29 cellular contexts compared by ENCODE assay signal in genomic region chr3:177981576-177981975, GRCh38.
DNase-seq lines count a peak whose midpoint lies in the region; ATAC-seq and TF ChIP-seq lines count a peak whose summit lies in the region.
"Had no signal": no experiment of that assay in that cellular context is flagged by ENCODE, and none has a peak within 500 bp of the region (broad histone marks: within the 10 kb centered on the region; RNA-seq: fewer than 3 reads in every experiment).

No MANE protein-coding gene starts in this region.

- no peak overlapping the region for H3K9ac ChIP-seq in PC-3 (ENCODE audit: low read length)

- CTCF ChIA-PET in activated naive CD4-positive, alpha-beta T cell treated with anti-CD3 and anti-CD28 coated beads for 36 hours (lab: Charles Lee), result interaction anchor here (0.8 kb wide), 1 partner anchor 9 kb away, joined by 3 read pairs; no protein-coding TSS in a partner anchor
- CTCF ChIA-PET in PC-3 (lab: Charles Lee), result no interaction called here

- POLR2A ChIA-PET in PC-3 (lab: Charles Lee; ENCODE audit: unreplicated experiment), result no interaction called here

- no peaks in the 10 kb centered on the region for H3K27me3 Mint-ChIP-seq in activated naive CD4-positive, alpha-beta T cell treated with anti-CD3 and anti-CD28 coated beads for 36 hours (ENCODE audit: low read depth)
- H3K27me3 Mint-ChIP-seq: CD4-positive, alpha-beta T cell had no signal

- no TSS peak for BruUV-seq in PC-3 (replicated peaks; lab: Mats Ljungman, UMichigan)

- no peak for TF ChIP-seq CTCF in PC-3 (conservative IDR thresholded peaks at IDR 0.05; ENCODE audit: low read depth, low read length)
- no peak for TF ChIP-seq CTCF in sigmoid colon (IDR thresholded peaks at IDR 0.05)

- H3K27ac Mint-ChIP-seq in activated naive CD4-positive, alpha-beta T cell treated with anti-CD3 and anti-CD28 coated beads for 36 hours, result no peak overlapping the region
- H3K27ac Mint-ChIP-seq: CD4-positive, alpha-beta T cell; immature natural killer cell had no signal

- H3K79me2 ChIP-seq in PC-3 (ENCODE audit: low read length), result no peaks in the 10 kb centered on the region

- DNase-seq in activated naive CD4-positive, alpha-beta T cell treated with anti-CD3 and anti-CD28 coated beads for 36 hours, result peak; percentile 7
- DNase-seq in activated naive CD4-positive, alpha-beta T cell treated with Interleukin-2 at 50 U/mL for 16 hours, result no peak
- DNase-seq in PC-3 (no peak), sigmoid colon (no peak), germinal center (ENCODE audit: low spot score) (no peak), NOMO-1 treated with DMSO at 0.1 percent for 48 hours (lab: John Stamatoyannopoulos, UW; ENCODE audit: unreplicated experiment) (no peak), RKO (ENCODE audit: low spot score) (no peak)
- DNase-seq: activated CD4-positive, alpha-beta T cell treated with anti-CD3 and anti-CD28 coated beads for 4 hours; activated effector memory CD4-positive, alpha-beta T cell treated with anti-CD3 and anti-CD28 coated beads, Interleukin-2, amount 50 U/mL, for 16 hours; activated T-cell treated with anti-CD3 and anti-CD28 coated beads, Interleukin-2, amount 50 U/mL, for 1 hour; AML-193; body of pancreas; CD4-positive, alpha-beta T cell; DMS 273 treated with DMSO at 0.1 percent for 48 hours; gastrocnemius medialis; hippocampal formation; immature natural killer cell; left lung; NCI-H1105 treated with DMSO at 0.1 percent for 48 hours; NCI-H2081; NCI-H2227 treated with DMSO at 0.1 percent for 48 hours; NCI-H526 treated with DMSO at 0.1 percent for 48 hours; stimulated activated CD4-positive, alpha-beta T cell treated with anti-CD3 and anti-CD28 coated beads, Interleukin-15, amount 100 ng/mL, for 24 hours; stimulated activated naive CD4-positive, alpha-beta T cell; testis had no signal

- H3K27me3 ChIP-seq in PC-3 (ENCODE audit: low read length) (no peaks in the 10 kb centered on the region), sigmoid colon (no peaks in the 10 kb centered on the region)
- H3K27me3 ChIP-seq: body of pancreas, gastrocnemius medialis, left lung, neutrophil, testis, vagina had no signal

- intact Hi-C loops in activated naive CD4-positive, alpha-beta T cell treated with anti-CD3 and anti-CD28 coated beads for 36 hours (cut with micrococcal nuclease), result no loop called here
- intact Hi-C loops in PC-3 (cut with micrococcal nuclease), result no loop called here
- intact Hi-C loops in sigmoid colon (cut with DNase I), result no loop called here

- peaks cover 31% of the 10 kb centered on the region for H3K4me1 ChIP-seq in PC-3 (ENCODE audit: insufficient read depth, low read length)
- H3K4me1 ChIP-seq in sigmoid colon, result no peaks in the 10 kb centered on the region
- H3K4me1 ChIP-seq: body of pancreas, gastrocnemius medialis, left lung, prostate gland, testis, vagina had no signal

- no peaks in the 10 kb centered on the region for H3K9me2 ChIP-seq in PC-3 (replicated peaks; ENCODE audit: low read length)

- no peak overlapping the region for H3K4me3 Mint-ChIP-seq in activated naive CD4-positive, alpha-beta T cell treated with anti-CD3 and anti-CD28 coated beads for 36 hours
- H3K4me3 Mint-ChIP-seq: CD4-positive, alpha-beta T cell; immature natural killer cell had no signal

- peak; percentile 50 for ATAC-seq in HG02938 (IDR thresholded peaks at IDR 0.05; ENCODE audit: unreplicated experiment)
- ATAC-seq in PC-3, result no peak
- ATAC-seq: body of pancreas, gastrocnemius medialis, left lung had no signal

- H3K36me3 ChIP-seq in PC-3 (ENCODE audit: low read depth, low read length) (no peaks in the 10 kb centered on the region), sigmoid colon (no peaks in the 10 kb centered on the region)
- H3K36me3 ChIP-seq: gastrocnemius medialis, left lung, neutrophil, prostate gland, vagina had no signal

- H4K20me1 ChIP-seq in PC-3 (ENCODE audit: low read length), result no peaks in the 10 kb centered on the region

- H3K9me3 Mint-ChIP-seq in activated naive CD4-positive, alpha-beta T cell treated with anti-CD3 and anti-CD28 coated beads for 36 hours, result no peaks in the 10 kb centered on the region
- H3K9me3 Mint-ChIP-seq: CD4-positive, alpha-beta T cell had no signal

- no peak overlapping the region for H3K27ac ChIP-seq in PC-3 (ENCODE audit: low read length)
- no peak overlapping the region for H3K27ac ChIP-seq in sigmoid colon
- H3K27ac ChIP-seq: body of pancreas, gastrocnemius medialis, left lung, neutrophil, prostate gland, testis, vagina had no signal

- H3K9me3 ChIP-seq in PC-3 (ENCODE audit: low read length) (no peaks in the 10 kb centered on the region), sigmoid colon (no peaks in the 10 kb centered on the region)
- H3K9me3 ChIP-seq: body of pancreas, gastrocnemius medialis, left lung, neutrophil, prostate gland, testis, vagina had no signal

- H2AFZ ChIP-seq in PC-3 (ENCODE audit: low read length), result no peak overlapping the region

- no peak for TF ChIP-seq POLR2A in sigmoid colon (IDR thresholded peaks at IDR 0.05)

- no peaks in the 10 kb centered on the region for H3F3A ChIP-seq in PC-3 (ENCODE audit: low read length, unreplicated experiment)

- no peaks in the 10 kb centered on the region for H3K36me3 Mint-ChIP-seq in activated naive CD4-positive, alpha-beta T cell treated with anti-CD3 and anti-CD28 coated beads for 36 hours (ENCODE audit: low read depth)
- H3K36me3 Mint-ChIP-seq: immature natural killer cell had no signal

- TF ChIP-seq EP300 in sigmoid colon (IDR thresholded peaks at IDR 0.05), result no peak

- H3K4me1 Mint-ChIP-seq in activated naive CD4-positive, alpha-beta T cell treated with anti-CD3 and anti-CD28 coated beads for 36 hours (ENCODE audit: low read depth), result peaks cover 9% of the 10 kb centered on the region
- H3K4me1 Mint-ChIP-seq: immature natural killer cell had no signal

- H3K4me3 ChIP-seq in PC-3 (ENCODE audit: low read length) (no peak overlapping the region), sigmoid colon (no peak overlapping the region)
- H3K4me3 ChIP-seq: body of pancreas, gastrocnemius medialis, left lung, prostate gland, testis, vagina had no signal

- H3K4me2 ChIP-seq in PC-3 (ENCODE audit: low read length), result 0 out of 2 replicates have a peak overlapping the region, but pooled peaks have one; percentile 20
